Comparison of ENCODE assay signal across 23 cellular contexts in the genomic region with DNA sequence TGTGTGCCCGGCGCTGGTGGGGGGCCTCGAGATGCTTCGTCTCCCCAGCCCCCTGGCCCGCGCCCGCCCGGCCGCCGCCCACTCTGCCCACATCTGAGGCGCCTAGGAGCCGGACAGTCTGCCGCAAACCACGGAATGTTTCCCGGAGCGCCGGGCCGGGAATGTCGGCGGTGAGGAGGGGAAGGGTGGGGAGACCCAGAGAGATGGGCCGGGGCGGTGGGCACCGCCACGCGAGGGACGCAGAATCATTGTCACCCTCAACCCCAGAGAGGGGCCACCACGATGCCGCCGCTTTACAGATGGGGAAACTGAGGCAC. TPM values are rescaled to one million over a fixed set of nuclear protein-coding genes. Genes with fewer than 3 reads are reported as not detected.
A peak's percentile ranks its signal among the peaks of the same experiment; 100 is the strongest.
DNase-seq lines count a peak whose midpoint lies in the region; ATAC-seq, FAIRE-seq and TF ChIP-seq lines count a peak whose summit lies in the region.
"Had no signal": no experiment of that assay in that cellular context is flagged by ENCODE, and none has a peak within 500 bp of the region (broad histone marks: within the 10 kb centered on the region; RNA-seq: fewer than 3 reads in every experiment).

No MANE protein-coding gene starts in this region.

- H4K5ac ChIP-seq in H1 (ENCODE audit: insufficient read length, low read depth, low read length): no peak overlapping the region

- no peak for FAIRE-seq in H1 (lab: Jason Lieb, UNC)
- FAIRE-seq: GM12891 had no signal

- TF ChIP-seq CTCF in SK-N-SH (IDR thresholded peaks at IDR 0.05) (no peak), H1 (IDR thresholded peaks at IDR 0.05; ENCODE audit: control extremely low read depth in 1 of 3, insufficient read depth in 1 of 3, low read depth in 1 of 3, low read length in 3 of 3) (no peak)

- H3K9me3 ChIP-seq in SK-N-SH (no peaks in the 10 kb centered on the region), H1 (ENCODE audit: insufficient read depth in 2 of 2, low read depth in 1 of 2, low read length in 1 of 2) (no peaks in the 10 kb centered on the region)
- H3K9me3 ChIP-seq: Caco-2, HAP-1, Peyer's patch had no signal

- H3F3A ChIP-seq in SK-N-SH (replicated peaks; ENCODE audit: insufficient read depth): peaks cover 7% of the 10 kb centered on the region

- DNase-seq in SK-N-SH (peak; percentile 46), SW480 (ENCODE audit: low spot score) (peak; percentile 30), H1 (ENCODE audit: low read depth in 1 of 2, low spot score in 2 of 2) (no peak)
- no peak for DNase-seq in stimulated activated naive CD4-positive, alpha-beta T cell (lab: John Stamatoyannopoulos, UW)
- DNase-seq in activated T-cell treated with anti-CD3 and anti-CD28 coated beads, Interleukin-2, amount 50 U/mL, for 48 hours: no peak
- no peak for DNase-seq in activated naive CD4-positive, alpha-beta T cell treated with Interleukin-2 at 50 U/mL for 16 hours
- DNase-seq: Caco-2; CD8-positive, alpha-beta T cell; GDM1; NCI-H1092; NCI-H1417 treated with DMSO at 0.1 percent for 48 hours; NCI-H187; NCI-H2081 treated with DMSO at 0.1 percent for 48 hours; NCI-H2171; NCI-H510A; NCI-H69; Peyer's patch had no signal

- H3K9me2 ChIP-seq in SK-N-SH: no peaks in the 10 kb centered on the region

- 0 out of 2 replicates have a peak, but pooled peaks cover 3% of the 10 kb centered on the region for H4K20me1 ChIP-seq in SK-N-SH (ENCODE audit: insufficient read depth)
- peaks cover 0 to 8% of the 10 kb centered on the region in 2 experiments for H4K20me1 ChIP-seq in H1 (replicated peaks in 1 of 2; ENCODE audit: control insufficient read depth in 1 of 2, insufficient read depth in 2 of 2, low read length in 2 of 2)

- H3K23me2 ChIP-seq in H1 (ENCODE audit: low read depth, low read length): peaks cover 11% of the 10 kb centered on the region; the same call in 1 of the 2 replicates

- no peak overlapping the region for H3K23ac ChIP-seq in H1 (ENCODE audit: insufficient read length)

- H3K4me3 ChIP-seq in SK-N-SH (ENCODE audit: low read depth in 2 of 2, low read length in 1 of 2) (no peak overlapping the region), H1 (ENCODE audit: extremely low read depth in 1 of 4, insufficient read depth in 2 of 4, low read depth in 3 of 4, low read length in 4 of 4) (no peak overlapping the region)
- H3K4me3 ChIP-seq: HAP-1, Peyer's patch had no signal

- POLR2A ChIA-PET in SK-N-SH (lab: Yijun Ruan, JAX): no interaction called here
- POLR2A ChIA-PET in H1 (lab: Charles Lee; ENCODE audit: partially characterized antibody): no interaction called here

- no peaks in the 10 kb centered on the region for H3K79me2 ChIP-seq in SK-N-SH (ENCODE audit: insufficient read depth)
- no peaks in the 10 kb centered on the region for H3K79me2 ChIP-seq in H1 (ENCODE audit: control insufficient read depth in 1 of 2, insufficient read depth in 2 of 2, low read length in 2 of 2)

- H4K91ac ChIP-seq in H1 (replicated peaks; ENCODE audit: insufficient read length, low read length): no peak overlapping the region

- no peak overlapping the region for H2BK20ac ChIP-seq in H1 (ENCODE audit: low read length)

- no peaks in the 10 kb centered on the region for H3K4me1 ChIP-seq in SK-N-SH (ENCODE audit: control insufficient read depth in 1 of 2, insufficient read depth in 2 of 2, low read depth in 1 of 2, low read length in 1 of 2)
- H3K4me1 ChIP-seq in H1 (replicated peaks in 1 of 4; ENCODE audit: control insufficient read depth in 3 of 4, insufficient read depth in 4 of 4, low read length in 3 of 4): no peaks in the 10 kb centered on the region
- H3K4me1 ChIP-seq: Caco-2, HAP-1, Peyer's patch had no signal

- TF ChIP-seq EP300 in SK-N-SH (IDR thresholded peaks at IDR 0.05; ENCODE audit: borderline replicate concordance in 1 of 2, low read depth in 1 of 2, low read length in 1 of 2) (no peak), H1 (IDR thresholded peaks at IDR 0.05; ENCODE audit: borderline replicate concordance in 1 of 2, low read depth in 2 of 2, low read length in 2 of 2) (no peak)

- no peak overlapping the region for H2BK5ac ChIP-seq in H1 (ENCODE audit: low read depth, low read length)

- H3K18ac ChIP-seq in H1 (ENCODE audit: extremely low read depth, low read length): no peak overlapping the region

- H3K9ac ChIP-seq in SK-N-SH: no peak overlapping the region
- no peak overlapping the region for H3K9ac ChIP-seq in H1 (replicated peaks in 1 of 4; ENCODE audit: extremely low read depth in 1 of 4, low read depth in 3 of 4, low read length in 3 of 4)

- CTCF ChIA-PET in SK-N-SH (lab: Yijun Ruan, JAX) (no interaction called here), H1 (lab: Charles Lee; ENCODE audit: partially characterized antibody) (no interaction called here)

- H2BK120ac ChIP-seq in H1 (replicated peaks; ENCODE audit: low read depth, low read length): no peak overlapping the region

- H3K27me3 ChIP-seq in SK-N-SH (ENCODE audit: insufficient read depth) (peaks cover 15% of the 10 kb centered on the region; the same call in 1 of the 2 replicates), H1 (replicated peaks in 1 of 4; ENCODE audit: control insufficient read depth in 3 of 4, extremely low read depth in 1 of 4, insufficient read depth in 3 of 4, low read length in 3 of 4) (no peaks in the 10 kb centered on the region; a peak in 1 of 7 replicates)
- H3K27me3 ChIP-seq: Peyer's patch had no signal

- H3K4me2 ChIP-seq in SK-N-SH (no peak overlapping the region), H1 (ENCODE audit: insufficient read depth in 1 of 2, low read depth in 2 of 2, low read length in 2 of 2) (no peak overlapping the region)

- no peak overlapping the region for H3K56ac ChIP-seq in H1 (replicated peaks; ENCODE audit: insufficient read length, low read depth, low read length)

- no peak; the same call in 2 of the 3 replicates for ATAC-seq in SK-N-SH treated with all-trans-retinoic acid at 6 μM for 48 hours
- ATAC-seq: CD8-positive, alpha-beta T cell had no signal

- H3K27ac ChIP-seq in SK-N-SH (ENCODE audit: low read depth in 2 of 2, low read length in 1 of 2) (no peak overlapping the region), H1 (ENCODE audit: low read depth, low read length) (no peak overlapping the region)
- H3K27ac ChIP-seq: 22Rv1, C4-2B, HL-60, Peyer's patch had no signal

- H3K36me3 ChIP-seq in SK-N-SH (replicated peaks in 1 of 2; ENCODE audit: control insufficient read depth in 1 of 2, insufficient read depth in 2 of 2, low read length in 1 of 2) (no peaks in the 10 kb centered on the region), H1 (ENCODE audit: control insufficient read depth in 2 of 4, insufficient read depth in 4 of 4, low read length in 3 of 4) (no peaks in the 10 kb centered on the region)
- H3K36me3 ChIP-seq: HAP-1, Peyer's patch had no signal

- 5% methylated on average over 8 of the region's 29 CpGs for WGBS in SK-N-SH (ENCODE audit: low lambda C conversion rate)
- 71% methylated on average over 20 of the region's 29 CpGs; no CpG with 5 or more reads in 1 of the 2 experiments for WGBS in H1 (ENCODE audit: extremely low coverage in 1 of 2, insufficient coverage in 1 of 2, insufficient read length in 1 of 2, insufficient replicate concordance in 2 of 2, low coverage in 1 of 2, low lambda C conversion rate in 2 of 2, missing lambda C conversion rate in 1 of 2), 2 experiments

- no peak overlapping the region for H3K14ac ChIP-seq in H1 (ENCODE audit: insufficient read length)

- TF ChIP-seq RAD21 in SK-N-SH (IDR thresholded peaks at IDR 0.05; ENCODE audit: low read length): no peak
- TF ChIP-seq RAD21 in H1 (IDR thresholded peaks at IDR 0.05 in 1 of 2, conservative IDR thresholded peaks at IDR 0.05 in 1 of 2; ENCODE audit: low read depth in 2 of 2, low read length in 2 of 2): no peak

- H3K4ac ChIP-seq in H1 (replicated peaks; ENCODE audit: insufficient read length, low read depth, low read length): no peak overlapping the region

- TF ChIP-seq POLR2A in H1 (IDR thresholded peaks at IDR 0.05; ENCODE audit: control extremely low read depth in 1 of 2, low read depth in 2 of 2, low read length in 2 of 2): no peak

- no peaks in the 10 kb centered on the region for H3K79me1 ChIP-seq in H1 (ENCODE audit: low read depth, low read length)

- no peak overlapping the region for H2AK5ac ChIP-seq in H1 (ENCODE audit: low read depth, low read length)

- H4K8ac ChIP-seq in H1 (ENCODE audit: extremely low read depth, insufficient read depth, low read length): peak overlapping the region; percentile 51; the same call in 1 of the 2 replicates

- H2BK12ac ChIP-seq in H1 (ENCODE audit: low read depth, low read length): no peak overlapping the region

- H2BK15ac ChIP-seq in H1 (ENCODE audit: low read length): no peak overlapping the region

- H2AFZ ChIP-seq in SK-N-SH (ENCODE audit: low read depth) (no peak overlapping the region), H1 (ENCODE audit: low read length) (no peak overlapping the region)

TF ChIP-seq in SK-N-SH, 30 proteins besides CTCF, POLR2A, EP300 and RAD21 (continues in another document):
- TF ChIP-seq TCF12 (IDR thresholded peaks at IDR 0.05) (no peak), RCOR1 (IDR thresholded peaks at IDR 0.05; ENCODE audit: low read length) (no peak), TAF1 (IDR thresholded peaks at IDR 0.05; ENCODE audit: borderline replicate concordance, low read depth, low read length) (no peak)

TF ChIP-seq in SK-N-SH treated with all-trans-retinoic acid at 6 μM for 48 hours, 23 proteins besides CTCF, POLR2A, EP300 and RAD21 (continues in another document):
- TF ChIP-seq ZNF8 (CRISPR knock-in tag; IDR thresholded peaks at IDR 0.05) (no peak), CSDC2 (CRISPR knock-in tag; IDR thresholded peaks at IDR 0.05) (no peak), ZNF565 (CRISPR knock-in tag; conservative IDR thresholded peaks at IDR 0.05; ENCODE audit: low read depth) (no peak), TOX (CRISPR knock-in tag; IDR thresholded peaks at IDR 0.05; ENCODE audit: borderline replicate concordance) (no peak)

TF ChIP-seq in H1, 55 proteins besides CTCF, POLR2A, EP300 and RAD21 (continues in another document):
- TF ChIP-seq SIX5 (IDR thresholded peaks at IDR 0.05; ENCODE audit: low read depth, low read length): no peak

RNA-seq across cellular contexts. Expression of a gene that starts 46.1 kb away (rescaled TPM):
- polyA plus RNA-seq in SK-N-SH (2012; rRNA removed) (2.6 and 7.2 TPM in 2 replicates), H1 (2011; rRNA removed) (0.56 and 0.82 TPM in 2 replicates)
- 5.7 and 8.1 TPM in 2 replicates for polyA plus RNA-seq in SK-N-SH (2012; cell fraction: cytosol; rRNA removed)
- polyA plus RNA-seq in SK-N-SH (2012; cell fraction: nucleus; rRNA removed): 13.4 and 14.9 TPM in 2 replicates
- total RNA-seq in H1 (2021; fragmentation: NEBNext Ultra II Directional; extraction: Animal tissue kit (Norgen Biotek cat#: 25700)): 2.6 and 3.2 TPM in 2 replicates
- polyA plus RNA-seq in H1 (2011; cell fraction: cytosol; rRNA removed): 0.35 TPM
- 0.88 TPM for polyA plus RNA-seq in H1 (2011; cell fraction: nucleus; rRNA removed)
- polyA plus RNA-seq in H1 (2012, experiment 1 of 2): 2.1 to 4.3 TPM (median 3.5 TPM) in 4 replicates
- polyA plus RNA-seq in H1 (2012, experiment 2 of 2): 2.9 TPM
- 6.0 TPM for polyA plus RNA-seq in H1 (2013, experiment 1 of 2)
- polyA plus RNA-seq in H1 (2013, experiment 2 of 2): 5.3 TPM
- 0.34 and 0.41 TPM in 2 replicates for polyA minus RNA-seq in H1 (2011; rRNA and poly(A)+ RNA removed)
- polyA minus RNA-seq in H1 (2011; cell fraction: cytosol; rRNA and poly(A)+ RNA removed): 1.2 TPM
- polyA minus RNA-seq in H1 (2011; cell fraction: nucleus; rRNA and poly(A)+ RNA removed): 1.6 TPM

Comparison
In these comparisons a context has a peak if more than half of its experiments do, and no peak if none do; other contexts are left out.
1. DNase-seq: peak in SK-N-SH (single experiment) and SW480 (single experiment); none in H1 (0 of 2), stimulated activated naive CD4-positive, alpha-beta T cell (0 of 6), activated T-cell treated with anti-CD3 and anti-CD28 coated beads, Interleukin-2, amount 50 U/mL, for 48 hours (0 of 2) and activated naive CD4-positive, alpha-beta T cell treated with Interleukin-2 at 50 U/mL for 16 hours (single experiment).